In genomic region chr7:518630-519428, GRCh38 we compare ENCODE assay signal across 8 cellular contexts. TPM values are rescaled to one million over a fixed set of nuclear protein-coding genes. Genes with fewer than 3 reads are reported as not detected.
A peak's percentile ranks its signal among the peaks of the same experiment; 100 is the strongest.
DNase-seq lines count a peak whose midpoint lies in the region; ATAC-seq and TF ChIP-seq lines count a peak whose summit lies in the region.

No MANE protein-coding gene starts in this region.

- peak overlapping the region; percentile 68 for H3K4me3 Mint-ChIP-seq in central memory CD8-positive, alpha-beta T cell
- H3K4me3 Mint-ChIP-seq in immature natural killer cell: peak overlapping the region; percentile 57 to 83 (median 76)

- no peaks in the 10 kb centered on the region for H3K27me3 ChIP-seq in gastrocnemius medialis

- H3K36me3 ChIP-seq in gastrocnemius medialis: no peaks in the 10 kb centered on the region

- H3K9me3 ChIP-seq in gastrocnemius medialis: no peaks in the 10 kb centered on the region

- peaks cover 11% of the 10 kb centered on the region for H3K4me1 Mint-ChIP-seq in central memory CD8-positive, alpha-beta T cell
- H3K4me1 Mint-ChIP-seq in immature natural killer cell: peaks cover 5 to 11% of the 10 kb centered on the region in 2 donors

- H3K27me3 Mint-ChIP-seq in central memory CD8-positive, alpha-beta T cell: peaks cover 47% of the 10 kb centered on the region
- H3K27me3 Mint-ChIP-seq in immature natural killer cell (ENCODE audit: low read depth in 3 of 3): peaks cover 5 to 19% (median 16%) of the 10 kb centered on the region in 3 donors

- in situ Hi-C loops in gastrocnemius medialis (cut with MboI; ENCODE audit: low sequenced_read_pairs in 4 of 4): no loop called here

- peaks cover 25 to 40% of the 10 kb centered on the region in 2 donors for H3K4me1 ChIP-seq in gastrocnemius medialis

- intact Hi-C loops in gastrocnemius medialis (cut with DNase I; ENCODE audit: low total_unique reads): loop anchor here (1.0 to 5.0 kb wide), 4 partner anchors 78 to 363 kb away; no protein-coding TSS in a partner anchor

- peak overlapping the region; percentile 82 to 99 (median 95) for H3K27ac ChIP-seq in gastrocnemius medialis

- ATAC-seq in HG02885 (IDR thresholded peaks at IDR 0.05; ENCODE audit: poor library complexity, unreplicated experiment) (peak; percentile 24), SK-N-SH treated with all-trans-retinoic acid at 6 μM for 48 hours (peak; percentile 64), gastrocnemius medialis (peak; percentile 45 to 49)
- no peak for ATAC-seq in central memory CD8-positive, alpha-beta T cell (replicated peaks; ENCODE audit: extremely low read depth, poor library complexity, severe bottlenecking)

- peak in 2 of 5 experiments; percentile 21 to 22 for TF ChIP-seq CTCF in gastrocnemius medialis (IDR thresholded peaks at IDR 0.05 in 4 of 5, conservative IDR thresholded peaks at IDR 0.05 in 1 of 5)

- no peaks in the 10 kb centered on the region for H3K9me3 Mint-ChIP-seq in central memory CD8-positive, alpha-beta T cell
- H3K9me3 Mint-ChIP-seq in immature natural killer cell: no peaks in the 10 kb centered on the region

- peaks cover 1% of the 10 kb centered on the region for H3K36me3 Mint-ChIP-seq in central memory CD8-positive, alpha-beta T cell (ENCODE audit: insufficient read depth)
- no peaks in the 10 kb centered on the region for H3K36me3 Mint-ChIP-seq in immature natural killer cell

- DNase-seq in COR-L47 (lab: John Stamatoyannopoulos, UW) (peak; percentile 54), immature natural killer cell (peak in 1 of 3 donors; percentile 17), gastrocnemius medialis (peak; percentile 76 to 80), cortex of kidney (lab: John Stamatoyannopoulos, UW) (no peak), NCI-H1048 (lab: John Stamatoyannopoulos, UW) (no peak)
- DNase-seq in central memory CD8-positive, alpha-beta T cell (ENCODE audit: low spot score in 2 of 2): no peak

- peak; percentile 70 to 76 for TF ChIP-seq POLR2A in gastrocnemius medialis (IDR thresholded peaks at IDR 0.05)

- peak overlapping the region; percentile 53 to 94 (median 83) for H3K4me3 ChIP-seq in gastrocnemius medialis

- H3K27ac Mint-ChIP-seq in central memory CD8-positive, alpha-beta T cell (ENCODE audit: low read depth): no peak overlapping the region
- H3K27ac Mint-ChIP-seq in immature natural killer cell: no peak overlapping the region

TF ChIP-seq in SK-N-SH treated with all-trans-retinoic acid at 6 μM for 48 hours, 23 proteins besides CTCF, POLR2A, EP300 and RAD21:
- no peak for TF ChIP-seq POU6F1 (CRISPR knock-in tag; IDR thresholded peaks at IDR 0.05; ENCODE audit: borderline replicate concordance, low read depth)
- TF ChIP-seq SNAI2 (CRISPR knock-in tag; IDR thresholded peaks at IDR 0.05): no peak
- no peak for TF ChIP-seq OSR1 (CRISPR knock-in tag; IDR thresholded peaks at IDR 0.05)
- no peak for TF ChIP-seq TSHZ2 (CRISPR knock-in tag; IDR thresholded peaks at IDR 0.05)
- no peak for TF ChIP-seq ZNF8 (CRISPR knock-in tag; IDR thresholded peaks at IDR 0.05)
- TF ChIP-seq CSRNP3 (CRISPR knock-in tag; IDR thresholded peaks at IDR 0.05): no peak
- TF ChIP-seq TCF4 (CRISPR knock-in tag; IDR thresholded peaks at IDR 0.05; ENCODE audit: borderline replicate concordance): no peak
- no peak for TF ChIP-seq PATZ1 (CRISPR knock-in tag; IDR thresholded peaks at IDR 0.05; ENCODE audit: borderline replicate concordance)
- no peak for TF ChIP-seq ZFP30 (CRISPR knock-in tag; IDR thresholded peaks at IDR 0.05)

RNA-seq across cellular contexts. Expression of gene PDGFA, which starts 0.8 kb away (rescaled TPM):
- under 1 TPM in 2 of 3 donors, not detected in 1; 0.29 to 0.59 TPM for polyA plus RNA-seq in immature natural killer cell
- 10 to 100 TPM; 10.8 to 31.7 (median 26.0) TPM for total RNA-seq in gastrocnemius medialis

Comparison
In these comparisons a context has a peak if more than half of its experiments do, and no peak if none do; other contexts are left out.
1. DNase-seq: peak in COR-L47 (single experiment) and gastrocnemius medialis (2 of 2); none in central memory CD8-positive, alpha-beta T cell (0 of 2), cortex of kidney (single experiment) and NCI-H1048 (single experiment).